ENCODE assay signal across 8 cellular contexts in genomic region chr3:49133226-49133951, GRCh38. TPM values are rescaled to one million over a fixed set of nuclear protein-coding genes. Genes with fewer than 3 reads are reported as not detected.
DNase-seq lines count a peak whose midpoint lies in the region; ATAC-seq and TF ChIP-seq lines count a peak whose summit lies in the region.

No MANE protein-coding gene starts in this region.

- H3K4me1 Mint-ChIP-seq in activated CD4-positive, alpha-beta memory T cell treated with anti-CD3 and anti-CD28 coated beads, Interleukin-2, amount 10 ng/mL, durations not matched to agents 7 days and 5 days: no peaks in the 10 kb centered on the region

- CTCF ChIA-PET in activated CD4-positive, alpha-beta memory T cell treated with anti-CD3 and anti-CD28 coated beads, Interleukin-2, amount 10 ng/mL, durations not matched to agents 7 days and 5 days (lab: Charles Lee): interaction anchor here (0.6 to 1.3 kb wide), 2 partner anchors 13 to 279 kb away, joined by 3 read pairs; partner anchors contain the start of gene USP19

- H3K27me3 Mint-ChIP-seq in activated CD4-positive, alpha-beta memory T cell treated with anti-CD3 and anti-CD28 coated beads, Interleukin-2, amount 10 ng/mL, durations not matched to agents 7 days and 5 days: peaks cover 8% of the 10 kb centered on the region

- H3K27ac Mint-ChIP-seq in activated CD4-positive, alpha-beta memory T cell treated with anti-CD3 and anti-CD28 coated beads, Interleukin-2, amount 10 ng/mL, durations not matched to agents 7 days and 5 days: no peak overlapping the region

- H3K4me3 Mint-ChIP-seq in activated CD4-positive, alpha-beta memory T cell treated with anti-CD3 and anti-CD28 coated beads, Interleukin-2, amount 10 ng/mL, durations not matched to agents 7 days and 5 days: no peak overlapping the region

- ATAC-seq in HG03460 (IDR thresholded peaks at IDR 0.05; ENCODE audit: unreplicated experiment): no peak

- H3K36me3 Mint-ChIP-seq in activated CD4-positive, alpha-beta memory T cell treated with anti-CD3 and anti-CD28 coated beads, Interleukin-2, amount 10 ng/mL, durations not matched to agents 7 days and 5 days (ENCODE audit: low read depth): no peaks in the 10 kb centered on the region

- H3K9me3 Mint-ChIP-seq in activated CD4-positive, alpha-beta memory T cell treated with anti-CD3 and anti-CD28 coated beads, Interleukin-2, amount 10 ng/mL, durations not matched to agents 7 days and 5 days: no peaks in the 10 kb centered on the region

- POLR2A ChIA-PET in activated CD4-positive, alpha-beta memory T cell treated with anti-CD3 and anti-CD28 coated beads, Interleukin-2, amount 10 ng/mL, durations not matched to agents 7 days and 5 days (lab: Charles Lee): interaction anchor here (2.5 kb wide), 1 partner anchor 40 kb away, joined by 10 read pairs; the partner anchor contains the start of gene QRICH1

- peak overlapping the region; percentile 78 for H3K4me3 ChIP-seq in iPS-11a (ENCODE audit: low read depth, low read length)

- in situ Hi-C loops in G401 (cut with HindIII; ENCODE audit: low sequenced_read_pairs): no loop called here

- TF ChIP-seq CTCF in GM10266 (IDR thresholded peaks at IDR 0.05; ENCODE audit: control insufficient read depth, insufficient read depth, low read depth, missing control alignments): no peak

- peak; percentile 90 for DNase-seq in G401 (ENCODE audit: low spot score)
- peak; percentile 48 for DNase-seq in NCI-H2171 treated with DMSO at 0.1 percent for 48 hours (lab: John Stamatoyannopoulos, UW)
- peak; percentile 70 for DNase-seq in brain pericyte (ENCODE audit: low read depth, low spot score)
- DNase-seq in renal cortical epithelial cell (ENCODE audit: low read depth): peak; percentile 81
- no peak for DNase-seq in GM10266 (ENCODE audit: extremely low spot score)
- no peak for DNase-seq in activated CD4-positive, alpha-beta memory T cell treated with anti-CD3 and anti-CD28 coated beads, Interleukin-2, amount 10 ng/mL, durations not matched to agents 7 days and 5 days

RNA-seq across cellular contexts. Expression of gene LAMB2, which starts 0.5 kb away (rescaled TPM):
- total RNA-seq in G401 (2014; rRNA removed; shearing (Covaris generic)): 175 and 318 TPM in 2 replicates
- total RNA-seq in renal cortical epithelial cell: 262 and 645 TPM in 2 replicates
- not detected for total RNA-seq in activated CD4-positive, alpha-beta memory T cell treated with anti-CD3 and anti-CD28 coated beads, Interleukin-2, amount 10 ng/mL, durations not matched to agents 7 days and 5 days

RNA-seq across cellular contexts. Expression of gene USP19, which starts 12.8 kb away (rescaled TPM):
- 46.1 and 46.5 TPM in 2 replicates for total RNA-seq in G401 (2014; rRNA removed; shearing (Covaris generic))
- total RNA-seq in renal cortical epithelial cell: 39.2 and 68.0 TPM in 2 replicates
- 10 to 100 TPM; 61.2 to 61.5 TPM for total RNA-seq in activated CD4-positive, alpha-beta memory T cell treated with anti-CD3 and anti-CD28 coated beads, Interleukin-2, amount 10 ng/mL, durations not matched to agents 7 days and 5 days

RNA-seq across cellular contexts. Expression of gene QARS1, which starts 28.8 kb away (rescaled TPM):
- 274 and 325 TPM in 2 replicates for total RNA-seq in G401 (2014; rRNA removed; shearing (Covaris generic))
- 316 and 381 TPM in 2 replicates for total RNA-seq in renal cortical epithelial cell
- 100 to 1,000 TPM; 194 to 212 TPM for total RNA-seq in activated CD4-positive, alpha-beta memory T cell treated with anti-CD3 and anti-CD28 coated beads, Interleukin-2, amount 10 ng/mL, durations not matched to agents 7 days and 5 days

RNA-seq across cellular contexts. Expression of gene CCDC71, which starts 32.7 kb away (rescaled TPM):
- total RNA-seq in G401 (2014; rRNA removed; shearing (Covaris generic)): 60.1 and 69.5 TPM in 2 replicates
- total RNA-seq in renal cortical epithelial cell: 15.1 and 28.7 TPM in 2 replicates
- total RNA-seq in activated CD4-positive, alpha-beta memory T cell treated with anti-CD3 and anti-CD28 coated beads, Interleukin-2, amount 10 ng/mL, durations not matched to agents 7 days and 5 days: 10 to 100 TPM; 19.9 to 20.9 TPM

RNA-seq across cellular contexts. Expression of gene KLHDC8B, which starts 38.0 kb away (rescaled TPM):
- total RNA-seq in G401 (2014; rRNA removed; shearing (Covaris generic)): 20.0 and 30.9 TPM in 2 replicates
- 20.1 and 26.6 TPM in 2 replicates for total RNA-seq in renal cortical epithelial cell
- total RNA-seq in activated CD4-positive, alpha-beta memory T cell treated with anti-CD3 and anti-CD28 coated beads, Interleukin-2, amount 10 ng/mL, durations not matched to agents 7 days and 5 days: 1 to 10 TPM; 1.2 to 1.4 TPM

Comparison
In these comparisons a context has a peak if more than half of its experiments do, and no peak if none do; other contexts are left out.
1. DNase-seq: peak in G401 (single experiment), NCI-H2171 treated with DMSO at 0.1 percent for 48 hours (single experiment), brain pericyte (single experiment) and renal cortical epithelial cell (single experiment); none in GM10266 (single experiment) and activated CD4-positive, alpha-beta memory T cell treated with anti-CD3 and anti-CD28 coated beads, Interleukin-2, amount 10 ng/mL, durations not matched to agents 7 days and 5 days (single experiment).
2. RNA of gene LAMB2, which starts 0.5 kb away (total RNA-seq): 262 to 645 TPM in renal cortical epithelial cell and 175 to 318 TPM in G401; not detected in activated CD4-positive, alpha-beta memory T cell treated with anti-CD3 and anti-CD28 coated beads, Interleukin-2, amount 10 ng/mL, durations not matched to agents 7 days and 5 days; every median in the first group is over 100 times any median in the second.